In the genomic region with DNA sequence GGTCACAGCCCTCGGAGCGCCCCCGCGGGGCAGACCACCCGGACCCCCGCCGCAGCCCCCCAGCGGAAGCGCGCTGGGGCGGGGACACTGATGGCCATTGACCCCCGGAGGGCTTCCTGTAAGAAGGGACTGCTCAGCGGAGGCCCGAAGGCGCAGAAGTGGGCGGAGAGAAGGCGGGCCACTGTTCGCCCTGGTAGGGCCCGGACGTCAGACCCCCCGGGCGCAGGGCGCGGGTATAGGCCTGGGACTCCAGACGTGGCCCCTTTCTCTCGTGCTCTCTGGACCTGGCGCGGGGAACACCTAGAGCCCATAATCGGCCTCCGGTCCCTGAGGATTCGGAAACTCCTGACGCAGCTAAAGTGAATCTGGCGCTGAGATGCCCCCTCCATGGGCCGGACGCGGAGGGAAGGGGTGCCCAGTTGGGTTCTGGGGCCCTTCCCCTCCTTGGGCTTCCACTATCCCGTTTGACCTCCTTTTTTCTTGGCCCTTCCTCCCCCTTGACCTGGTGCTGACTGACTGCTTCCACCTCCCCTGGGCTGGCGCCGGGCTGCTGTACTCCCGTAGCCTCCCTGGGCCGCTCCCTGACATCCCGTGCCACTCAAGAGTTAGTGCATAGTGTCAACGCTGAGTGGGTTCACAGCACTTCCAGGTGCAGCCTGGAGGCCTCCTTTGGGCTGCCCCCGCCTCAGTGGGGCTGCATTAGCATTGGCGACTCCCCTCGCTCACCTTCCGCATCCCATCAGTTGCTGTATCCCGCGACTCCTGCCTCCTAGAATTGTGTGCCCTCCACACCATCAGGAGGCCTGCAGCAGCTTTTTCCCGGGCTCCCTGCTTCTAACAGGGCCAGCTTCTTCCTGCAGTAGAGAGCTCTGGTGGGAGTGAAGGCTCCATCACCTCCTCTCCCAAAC, we compare ENCODE assay signal across 8 cellular contexts. TPM values are rescaled to one million over a fixed set of nuclear protein-coding genes. Genes with fewer than 3 reads are reported as not detected.
DNase-seq lines count a peak whose midpoint lies in the region; ATAC-seq and TF ChIP-seq lines count a peak whose summit lies in the region.

No MANE protein-coding gene starts in this region.

- DNase-seq in CD1c-positive myeloid dendritic cell (ENCODE audit: extremely low spot score) (peak; percentile 20), T-cell (peak in 29 of 34 experiments; percentile 25 to 65 (median 45)), immature natural killer cell (no peak), iPS-NIHi7 (ENCODE audit: extremely low spot score) (no peak)
- peak; percentile 67 for DNase-seq in stimulated activated CD4-positive, alpha-beta T cell treated with anti-CD3 and anti-CD28 coated beads, Interleukin-15, amount 100 ng/mL, for 24 hours

- H3K4me1 Mint-ChIP-seq in T-cell (peaks cover 39 to 45% (median 44%) of the 10 kb centered on the region in 3 donors), brain (peaks cover 17% of the 10 kb centered on the region), immature natural killer cell (peaks cover 29 to 33% of the 10 kb centered on the region in 2 donors)

- H3K36me3 Mint-ChIP-seq in T-cell (peaks cover 12% of the 10 kb centered on the region), brain (peaks cover 9% of the 10 kb centered on the region), immature natural killer cell (peaks cover 0 to 3% (median 0%) of the 10 kb centered on the region in 3 donors)

- H3K27me3 Mint-ChIP-seq in T-cell (no peaks in the 10 kb centered on the region), brain (peaks cover 10% of the 10 kb centered on the region), immature natural killer cell (ENCODE audit: low read depth in 3 of 3) (peaks cover 0 to 2% (median 2%) of the 10 kb centered on the region in 3 donors)

- ATAC-seq in GM19438 (IDR thresholded peaks at IDR 0.05; ENCODE audit: low read depth, unreplicated experiment): peak; percentile 41
- peak; percentile 19 for ATAC-seq in HG03565 (IDR thresholded peaks at IDR 0.05; ENCODE audit: unreplicated experiment)
- peak; percentile 58 to 67 (median 66) for ATAC-seq in T-cell (replicated peaks in 1 of 4)

- peak overlapping the region; percentile 87 to 88 for H3K27ac Mint-ChIP-seq in T-cell
- peak overlapping the region; percentile 52 to 78 (median 72) for H3K27ac Mint-ChIP-seq in brain
- peak overlapping the region; percentile 75 to 92 (median 82) for H3K27ac Mint-ChIP-seq in immature natural killer cell

- no peak for TF ChIP-seq CTCF in brain (conservative IDR thresholded peaks at IDR 0.05)

- H3K4me3 Mint-ChIP-seq in T-cell: peak overlapping the region; percentile 85 to 92 (median 87)
- peak overlapping the region; percentile 82 to 89 (median 85) for H3K4me3 Mint-ChIP-seq in brain
- H3K4me3 Mint-ChIP-seq in immature natural killer cell: peak overlapping the region; percentile 85 to 87 (median 86)

- POLR2A ChIA-PET in T-cell (lab: Charles Lee): no interaction called here

- CTCF ChIA-PET in T-cell (lab: Charles Lee): no interaction called here

- H3K9me3 Mint-ChIP-seq in T-cell: no peaks in the 10 kb centered on the region
- peaks cover 0 to 3% (median 0%) of the 10 kb centered on the region in 5 experiments for H3K9me3 Mint-ChIP-seq in brain
- H3K9me3 Mint-ChIP-seq in immature natural killer cell: no peaks in the 10 kb centered on the region

RNA-seq across cellular contexts. Expression of a gene that starts 0.7 kb away (rescaled TPM):
- total RNA-seq in T-cell: 100 to 1,000 TPM; 107 to 187 (median 166) TPM
- 43.7 TPM for polyA plus RNA-seq in brain (ENCODE audit: insufficient read depth, low read depth, low replicate concordance)
- 100 to 1,000 TPM in 1 of 3 donors, 10 to 100 TPM in 2; 71.9 to 141 (median 83.7) TPM for polyA plus RNA-seq in immature natural killer cell

RNA-seq across cellular contexts. Expression of a gene that starts 44.5 kb away (rescaled TPM):
- 1 to 10 TPM; 2.0 to 4.7 (median 4.2) TPM for total RNA-seq in T-cell
- polyA plus RNA-seq in brain (ENCODE audit: insufficient read depth, low read depth, low replicate concordance): 133 TPM
- polyA plus RNA-seq in immature natural killer cell: 1 to 10 TPM; 1.9 to 4.9 (median 3.2) TPM

Comparison
In these comparisons a context has a peak if more than half of its experiments do, and no peak if none do; other contexts are left out.
1. DNase-seq: peak in CD1c-positive myeloid dendritic cell (single experiment), T-cell (29 of 34) and stimulated activated CD4-positive, alpha-beta T cell treated with anti-CD3 and anti-CD28 coated beads, Interleukin-15, amount 100 ng/mL, for 24 hours (single experiment); none in immature natural killer cell (0 of 3) and iPS-NIHi7 (single experiment).
2. RNA of a gene that starts 44.5 kb away (polyA plus RNA-seq): 133 TPM in brain (single experiment); 1.9 to 4.9 TPM in immature natural killer cell; every median in the first group is over 10 times any median in the second.
3. Peak in every context shown above with its lines, with median percentiles within 50 percentile points of each other: ATAC-seq, H3K27ac Mint-ChIP-seq and H3K4me3 Mint-ChIP-seq.